ENCODE assay signal across 8 cellular contexts in genomic region chr10:70232155-70232858, GRCh38. TPM values are rescaled to one million over a fixed set of nuclear protein-coding genes. Genes with fewer than 3 reads are reported as not detected.
DNase-seq lines count a peak whose midpoint lies in the region; ATAC-seq and TF ChIP-seq lines count a peak whose summit lies in the region.

No MANE protein-coding gene starts in this region.

- ATAC-seq in left colon: peak; percentile 53
- ATAC-seq in GM21526 (IDR thresholded peaks at IDR 0.05; ENCODE audit: low FRiP score, unreplicated experiment): no peak
- no peak for ATAC-seq in HG03469 (IDR thresholded peaks at IDR 0.05; ENCODE audit: unreplicated experiment)

- no peaks in the 10 kb centered on the region for H3K27me3 Mint-ChIP-seq in chondrocyte (ENCODE audit: low read depth)

- TF ChIP-seq CTCF in chondrocyte (IDR thresholded peaks at IDR 0.05): no peak

- peak overlapping the region; percentile 96 for H3K4me3 Mint-ChIP-seq in chondrocyte (ENCODE audit: unreplicated experiment)

- H3K27ac Mint-ChIP-seq in chondrocyte (ENCODE audit: unreplicated experiment): peak overlapping the region; percentile 93

- intact Hi-C loops in left colon (cut with DNase I, micrococcal nuclease): no loop called here

- peaks cover 33% of the 10 kb centered on the region for H3K4me1 Mint-ChIP-seq in chondrocyte (ENCODE audit: low read depth)

- H3K36me3 Mint-ChIP-seq in chondrocyte (ENCODE audit: low read depth): peaks cover 7% of the 10 kb centered on the region

- DNase-seq in COR-L47 (lab: John Stamatoyannopoulos, UW) (peak; percentile 10), UCSD-AML1 (lab: John Stamatoyannopoulos, UW; ENCODE audit: unreplicated experiment) (peak; percentile 39), chondrocyte (ENCODE audit: low spot score) (no peak), left colon (peak; percentile 59 to 74)
- peak; percentile 57 for DNase-seq in Jurkat, Clone E6-1 (ENCODE audit: low read depth, low spot score)
- DNase-seq in stimulated activated CD4-positive, alpha-beta T cell treated with anti-CD3 and anti-CD28 coated beads, Interleukin-4, amount 100 ng/mL, for 4 hours: peak; percentile 33 to 69

- H3K4me3 ChIP-seq in Jurkat, Clone E6-1 (ENCODE audit: low read length): peak overlapping the region; percentile 92

- no peaks in the 10 kb centered on the region for H3K9me3 Mint-ChIP-seq in chondrocyte (ENCODE audit: low read depth)

RNA-seq across cellular contexts. Expression of gene PPA1, which starts 0.9 kb away (rescaled TPM):
- 302 TPM for polyA plus RNA-seq in Jurkat, Clone E6-1 (2012; ENCODE audit: insufficient read depth, insufficient read length)
- 67.4 to 74.9 TPM (median 69.0 TPM) in 3 replicates for total RNA-seq in chondrocyte
- 100 to 1,000 TPM; 137 to 168 TPM for total RNA-seq in left colon

RNA-seq across cellular contexts. Expression of gene NPFFR1, which starts 51.5 kb away (rescaled TPM):
- polyA plus RNA-seq in Jurkat, Clone E6-1 (2012; ENCODE audit: insufficient read depth, insufficient read length): not detected
- total RNA-seq in chondrocyte (not detected in 3 replicates), left colon (under 1 TPM; 0.03 to 0.15 TPM)
